Comparison of ENCODE assay signal across 2 cellular contexts in the genomic region with DNA sequence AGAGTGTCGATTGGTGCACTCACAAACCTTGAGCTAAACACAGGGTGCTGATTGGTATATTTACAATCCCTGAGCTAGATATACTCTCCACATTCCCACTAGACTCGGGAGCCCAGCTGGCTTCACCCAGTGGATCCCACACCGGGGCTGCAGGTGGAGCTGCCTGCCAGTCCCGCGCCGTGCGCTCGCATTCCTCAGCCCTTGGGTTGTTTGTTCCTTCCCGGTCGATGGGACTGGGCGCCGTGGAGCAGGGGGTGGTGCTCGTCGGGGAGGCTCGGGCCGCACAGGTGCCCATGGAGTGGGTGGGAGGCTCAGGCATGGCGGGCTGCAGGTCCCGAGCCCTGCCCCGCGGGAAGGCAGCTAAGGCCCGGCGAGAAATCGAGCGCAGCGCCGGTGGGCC. TPM values are rescaled to one million over a fixed set of nuclear protein-coding genes. Genes with fewer than 3 reads are reported as not detected.
"Had no signal": no experiment of that assay in that cellular context is flagged by ENCODE, and none has a peak within 500 bp of the region (broad histone marks: within the 10 kb centered on the region; RNA-seq: fewer than 3 reads in every experiment).

No MANE protein-coding gene starts in this region.

RNA-seq across cellular contexts. Expression of a gene that starts 46.6 kb away (rescaled TPM):
- total RNA-seq: G401, GM12878 had no signal
